26 cellular contexts compared by ENCODE assay signal in the genomic region with DNA sequence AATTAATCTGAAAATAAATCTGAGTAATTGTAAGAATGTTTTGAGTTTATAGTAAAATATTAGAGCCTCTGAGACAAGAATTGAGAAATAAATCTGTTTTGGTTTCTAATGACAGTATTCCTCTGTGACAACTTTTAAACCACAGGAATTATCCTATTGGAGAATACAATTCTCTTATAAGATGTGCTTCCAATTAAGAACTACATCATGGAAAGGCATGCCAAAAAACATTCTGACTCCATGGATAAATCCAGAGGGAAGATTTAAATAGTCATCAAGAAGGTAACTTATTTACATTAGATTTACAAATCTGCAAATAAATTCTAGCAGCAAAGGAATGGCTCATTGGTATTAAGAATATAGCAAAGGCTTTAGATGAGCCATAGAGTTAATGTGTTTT.
"Had no signal": no experiment of that assay in that cellular context is flagged by ENCODE, and none has a peak within 500 bp of the region (broad histone marks: within the 10 kb centered on the region; RNA-seq: fewer than 3 reads in every experiment).

No MANE protein-coding gene starts in this region.

- DNase-seq: activated CD4-positive, alpha-beta memory T cell treated with anti-CD3 and anti-CD28 coated beads for 36 hours; activated CD4-positive, alpha-beta T cell treated with anti-CD3 and anti-CD28 coated beads, Interleukin-2, amount 10 ng/mL, durations not matched to agents 24 days and 14 days; activated CD8-positive, alpha-beta memory T cell treated with anti-CD3 and anti-CD28 coated beads, Interleukin-2, amount 50 U/mL, for 48 hours; activated gamma-delta T cell treated with Interleukin-2 at 50 U/mL for 16 hours; activated naive CD4-positive, alpha-beta T cell treated with anti-CD3 and anti-CD28 coated beads, Interleukin-2, amount 50 U/mL, for 16 hours; activated T-cell treated with anti-CD3 and anti-CD28 coated beads, Interleukin-2, amount 50 U/mL, for 24 hours; amygdala; caudate nucleus; esophagus squamous epithelium; foreskin fibroblast; head of caudate nucleus; hippocampal formation; left cardiac atrium; left ventricle myocardium superior; mucosa of descending colon; stimulated activated CD4-positive, alpha-beta T cell treated with anti-CD3 and anti-CD28 coated beads, Interleukin-1b, Interleukin-23, amount 100 ng/mL, for 48 hours; stimulated activated CD4-positive, alpha-beta T cell treated with anti-CD3 and anti-CD28 coated beads, Interleukin-4, amount 100 ng/mL, for 4 hours; stimulated activated CD8-positive, alpha-beta memory T cell treated with anti-CD3 and anti-CD28 coated beads, Interleukin-4, amount 100 ng/mL, for 48 hours; stimulated activated naive CD8-positive, alpha-beta T cell treated with anti-CD3 and anti-CD28 coated beads, Interleukin-15, amount 100 ng/mL, for 72 hours; T1000; thyroid gland; upper lobe of left lung; WERI-Rb-1 had no signal

- H3K27ac ChIP-seq: esophagus squamous epithelium, right atrium auricular region, thyroid gland, upper lobe of left lung, vagina, WERI-Rb-1 had no signal

- H3K9me3 ChIP-seq: esophagus squamous epithelium, mucosa of descending colon, thyroid gland, upper lobe of left lung, vagina had no signal

- H3K4me3 ChIP-seq: esophagus squamous epithelium, mucosa of descending colon, right atrium auricular region, smooth muscle cell, thyroid gland, upper lobe of left lung, vagina had no signal

- H3K36me3 ChIP-seq: thyroid gland, upper lobe of left lung, vagina, WERI-Rb-1 had no signal
